In genomic region chr1:205983925-205984725, GRCh38 we compare ENCODE assay signal across 8 cellular contexts. TPM values are rescaled to one million over a fixed set of nuclear protein-coding genes. Genes with fewer than 3 reads are reported as not detected.
DNase-seq lines count a peak whose midpoint lies in the region; ATAC-seq and TF ChIP-seq lines count a peak whose summit lies in the region.

No MANE protein-coding gene starts in this region.

- H3K27ac ChIP-seq in Karpas-422 (ENCODE audit: low read length) (no peak overlapping the region), VCaP (peak overlapping the region; percentile 42), neuronal stem cell (replicated peaks; ENCODE audit: low read length) (no peak overlapping the region)

- H2AK5ac ChIP-seq in neuronal stem cell (ENCODE audit: low read depth, low read length), result no peak overlapping the region

- H2BK15ac ChIP-seq in neuronal stem cell (ENCODE audit: low read length), result no peak overlapping the region

- no peaks in the 10 kb centered on the region for H3K79me2 ChIP-seq in Karpas-422 (ENCODE audit: low read length)

- H3K9me3 ChIP-seq in Karpas-422 (ENCODE audit: low read length), result no peaks in the 10 kb centered on the region
- H3K9me3 ChIP-seq in neuronal stem cell (replicated peaks in 1 of 2; ENCODE audit: control insufficient read depth in 2 of 2, insufficient read depth in 1 of 2, low read depth in 1 of 2, low read length in 2 of 2), result no peaks in the 10 kb centered on the region

- WGBS in neuronal stem cell (ENCODE audit: extremely low coverage in 2 of 2, insufficient read length in 2 of 2, insufficient replicate concordance in 1 of 2), 2 donors, result no CpG with 5 or more reads among the region's 14 CpGs

- no peak for ATAC-seq in HG02981 (IDR thresholded peaks at IDR 0.05; ENCODE audit: unreplicated experiment)

- no peak overlapping the region for H3K23ac ChIP-seq in neuronal stem cell (ENCODE audit: low read depth, low read length, poor library complexity)

- H2AFZ ChIP-seq in Karpas-422 (ENCODE audit: low read length) (no peak overlapping the region), neuronal stem cell (ENCODE audit: low read length) (no peak overlapping the region)

- DNase-seq in activated CD4-positive, alpha-beta T cell treated with anti-CD3 and anti-CD28 coated beads for 48 hours, result peak; percentile 56
- DNase-seq in activated CD4-positive, alpha-beta T cell treated with anti-CD3 and anti-CD28 coated beads, Interleukin-2, amount 50 U/mL, for 4 hours, result no peak
- DNase-seq in Karpas-422 (peak; percentile 74), fibroblast of pulmonary artery (ENCODE audit: low read depth) (peak; percentile 69), neuronal stem cell (ENCODE audit: low spot score) (peak; percentile 39), NCI-H1105 treated with DMSO at 0.1 percent for 48 hours (lab: John Stamatoyannopoulos, UW) (no peak)

- H3K4me2 ChIP-seq in Karpas-422 (ENCODE audit: low read depth, low read length, poor library complexity, severe bottlenecking), result no peak overlapping the region
- no peak overlapping the region for H3K4me2 ChIP-seq in neuronal stem cell (ENCODE audit: insufficient read depth, low read length, poor library complexity, severe bottlenecking)

- no peaks in the 10 kb centered on the region for H4K20me1 ChIP-seq in Karpas-422 (ENCODE audit: insufficient read depth, low read depth, low read length)

- no peak overlapping the region for H4K8ac ChIP-seq in neuronal stem cell (ENCODE audit: low read depth, low read length)

- no peaks in the 10 kb centered on the region for H3K79me1 ChIP-seq in neuronal stem cell (ENCODE audit: low read depth, low read length)

- H2BK12ac ChIP-seq in neuronal stem cell (ENCODE audit: low read length), result no peak overlapping the region

- H3K36me3 ChIP-seq in Karpas-422 (ENCODE audit: insufficient read depth, low read length) (no peaks in the 10 kb centered on the region), neuronal stem cell (replicated peaks in 1 of 2; ENCODE audit: control insufficient read depth in 2 of 2, insufficient read depth in 2 of 2, low read length in 2 of 2) (no peaks in the 10 kb centered on the region)

- H2BK5ac ChIP-seq in neuronal stem cell (ENCODE audit: low read length), result no peak overlapping the region

- TF ChIP-seq CTCF in VCaP (conservative IDR thresholded peaks at IDR 0.05) (peak; percentile 83), fibroblast of pulmonary artery (IDR thresholded peaks at IDR 0.05; ENCODE audit: low read length, missing control alignments) (peak; percentile 95)

- H3K4ac ChIP-seq in neuronal stem cell (ENCODE audit: low read length), result no peak overlapping the region

- no peak overlapping the region for H3K14ac ChIP-seq in neuronal stem cell (ENCODE audit: low read length)

- no peaks in the 10 kb centered on the region for H3K9me2 ChIP-seq in Karpas-422 (replicated peaks; ENCODE audit: insufficient read depth, low read length)

- no peak overlapping the region for H3K18ac ChIP-seq in neuronal stem cell (ENCODE audit: low read length)

- no peaks in the 10 kb centered on the region for H3K4me1 ChIP-seq in Karpas-422 (ENCODE audit: low read length)
- H3K4me1 ChIP-seq in neuronal stem cell (ENCODE audit: control insufficient read depth in 2 of 2, insufficient read depth in 1 of 2, low read depth in 1 of 2, low read length in 2 of 2), result peaks cover 0 to 2% of the 10 kb centered on the region in 2 donors

- no peak overlapping the region for H2BK120ac ChIP-seq in neuronal stem cell (ENCODE audit: low read depth, low read length)

- H3K4me3 ChIP-seq in Karpas-422 (ENCODE audit: low read length) (no peak overlapping the region), fibroblast of pulmonary artery (replicated peaks; ENCODE audit: low read depth, low read length) (no peak overlapping the region), neuronal stem cell (ENCODE audit: low read length in 2 of 2) (no peak overlapping the region)

- H3K9ac ChIP-seq in Karpas-422 (ENCODE audit: low read length), result no peak overlapping the region
- no peak overlapping the region for H3K9ac ChIP-seq in neuronal stem cell (ENCODE audit: low read depth, low read length, poor library complexity)

- H3K27me3 ChIP-seq in Karpas-422 (ENCODE audit: low read length) (no peaks in the 10 kb centered on the region), neuronal stem cell (ENCODE audit: control insufficient read depth in 3 of 3, insufficient read depth in 3 of 3, low read depth in 1 of 3, low read length in 3 of 3) (peaks cover 0 to 5% (median 0%) of the 10 kb centered on the region in 3 experiments)

- H4K91ac ChIP-seq in neuronal stem cell (ENCODE audit: low read depth, low read length, poor library complexity), result no peak overlapping the region

RNA-seq across cellular contexts. Expression of gene RAB7B, which starts 19.1 kb away (rescaled TPM):
- total RNA-seq in Karpas-422 (2014; rRNA removed; shearing (Covaris generic); ENCODE audit: low replicate concordance), result not detected in 2 replicates
- polyA plus RNA-seq in neuronal stem cell (2013, experiment 1 of 2), result 0.26 TPM
- 0.35 TPM for polyA plus RNA-seq in neuronal stem cell (2013, experiment 2 of 2)

RNA-seq across cellular contexts. Expression of gene CTSE, which starts 39.6 kb away (rescaled TPM):
- not detected in 2 replicates for total RNA-seq in Karpas-422 (2014; rRNA removed; shearing (Covaris generic); ENCODE audit: low replicate concordance)
- not detected for polyA plus RNA-seq in neuronal stem cell (2013, experiment 1 of 2)
- polyA plus RNA-seq in neuronal stem cell (2013, experiment 2 of 2), result not detected

RNA-seq across cellular contexts. Expression of gene SLC26A9, which starts 40.9 kb away (rescaled TPM):
- not detected in 2 replicates for total RNA-seq in Karpas-422 (2014; rRNA removed; shearing (Covaris generic); ENCODE audit: low replicate concordance)
- polyA plus RNA-seq in neuronal stem cell (2013, experiment 1 of 2), result 0.03 TPM
- 0.03 TPM for polyA plus RNA-seq in neuronal stem cell (2013, experiment 2 of 2)

Comparison
In these comparisons a context has a peak if more than half of its experiments do, and no peak if none do; other contexts are left out.
1. DNase-seq: peak in activated CD4-positive, alpha-beta T cell treated with anti-CD3 and anti-CD28 coated beads for 48 hours (single experiment), Karpas-422 (single experiment), fibroblast of pulmonary artery (single experiment) and neuronal stem cell (single experiment); none in activated CD4-positive, alpha-beta T cell treated with anti-CD3 and anti-CD28 coated beads, Interleukin-2, amount 50 U/mL, for 4 hours (0 of 2) and NCI-H1105 treated with DMSO at 0.1 percent for 48 hours (single experiment).